In genomic region chr20:15200139-15200538, GRCh38 we compare ENCODE assay signal across 11 cellular contexts.
DNase-seq lines count a peak whose midpoint lies in the region; ATAC-seq and TF ChIP-seq lines count a peak whose summit lies in the region.
"Had no signal": no experiment of that assay in that cellular context is flagged by ENCODE, and none has a peak within 500 bp of the region (broad histone marks: within the 10 kb centered on the region; RNA-seq: fewer than 3 reads in every experiment).

No MANE protein-coding gene starts in this region.

- no peaks in the 10 kb centered on the region for H3K27me3 Mint-ChIP-seq in activated CD8-positive, alpha-beta memory T cell treated with anti-CD3 and anti-CD28 coated beads, Interleukin-2, amount 10 ng/mL, durations not matched to agents 7 days and 5 days

- ATAC-seq in GM18867 (IDR thresholded peaks at IDR 0.05; ENCODE audit: unreplicated experiment) (peak; percentile 77), GM21576 (IDR thresholded peaks at IDR 0.05; ENCODE audit: unreplicated experiment) (peak; percentile 80), HG03139 (IDR thresholded peaks at IDR 0.05; ENCODE audit: unreplicated experiment) (peak; percentile 45), esophagus mucosa (no peak)
- no peak for ATAC-seq in activated CD8-positive, alpha-beta memory T cell treated with anti-CD3 and anti-CD28 coated beads, Interleukin-2, amount 10 ng/mL, durations not matched to agents 7 days and 5 days

- H3K4me1 Mint-ChIP-seq in activated CD8-positive, alpha-beta memory T cell treated with anti-CD3 and anti-CD28 coated beads, Interleukin-2, amount 10 ng/mL, durations not matched to agents 7 days and 5 days, result no peaks in the 10 kb centered on the region

- H3K4me3 Mint-ChIP-seq in activated CD8-positive, alpha-beta memory T cell treated with anti-CD3 and anti-CD28 coated beads, Interleukin-2, amount 10 ng/mL, durations not matched to agents 7 days and 5 days, result no peak overlapping the region

- no peak for TF ChIP-seq POLR2A in esophagus muscularis mucosa (IDR thresholded peaks at IDR 0.05; ENCODE audit: low read depth)

- peaks cover 6% of the 10 kb centered on the region for H3K9me3 Mint-ChIP-seq in activated CD8-positive, alpha-beta memory T cell treated with anti-CD3 and anti-CD28 coated beads, Interleukin-2, amount 10 ng/mL, durations not matched to agents 7 days and 5 days (ENCODE audit: low read depth)

- peak; percentile 33 for DNase-seq in epithelial cell of esophagus (ENCODE audit: low read depth)
- no peak for DNase-seq in NCI-H510A (lab: John Stamatoyannopoulos, UW)
- no peak for DNase-seq in activated CD8-positive, alpha-beta memory T cell treated with anti-CD3 and anti-CD28 coated beads, Interleukin-2, amount 10 ng/mL, durations not matched to agents 7 days and 5 days
- no peak for DNase-seq in esophagus muscularis mucosa (ENCODE audit: extremely low spot score)
- DNase-seq: cortex of kidney; stimulated activated naive CD4-positive, alpha-beta T cell had no signal

- TF ChIP-seq EP300 in esophagus muscularis mucosa (IDR thresholded peaks at IDR 0.05), result no peak

- H3K36me3 ChIP-seq in esophagus muscularis mucosa, result no peaks in the 10 kb centered on the region

- no peaks in the 10 kb centered on the region for H3K27me3 ChIP-seq in esophagus muscularis mucosa

- intact Hi-C loops in esophagus muscularis mucosa (cut with DNase I), result no loop called here

- H3K36me3 Mint-ChIP-seq in activated CD8-positive, alpha-beta memory T cell treated with anti-CD3 and anti-CD28 coated beads, Interleukin-2, amount 10 ng/mL, durations not matched to agents 7 days and 5 days, result no peaks in the 10 kb centered on the region

- H3K27ac Mint-ChIP-seq in activated CD8-positive, alpha-beta memory T cell treated with anti-CD3 and anti-CD28 coated beads, Interleukin-2, amount 10 ng/mL, durations not matched to agents 7 days and 5 days, result no peak overlapping the region

- no peak for TF ChIP-seq CTCF in epithelial cell of esophagus (IDR thresholded peaks at IDR 0.05; ENCODE audit: insufficient read depth, low read depth, low read length, missing control alignments)
- no peak for TF ChIP-seq CTCF in esophagus muscularis mucosa (IDR thresholded peaks at IDR 0.05)

- no peak overlapping the region for H3K27ac ChIP-seq in esophagus muscularis mucosa (replicated peaks in 1 of 4)
- H3K27ac ChIP-seq: skin epidermis had no signal

- peaks cover 0 to 4% (median 0%) of the 10 kb centered on the region in 4 donors for H3K9me3 ChIP-seq in esophagus muscularis mucosa

- H3K4me1 ChIP-seq in esophagus muscularis mucosa, result no peaks in the 10 kb centered on the region

- CTCF ChIA-PET in activated CD8-positive, alpha-beta memory T cell treated with anti-CD3 and anti-CD28 coated beads, Interleukin-2, amount 10 ng/mL, durations not matched to agents 7 days and 5 days (lab: Charles Lee), result no interaction called here

- H3K4me3 ChIP-seq in epithelial cell of esophagus (ENCODE audit: low read length) (no peak overlapping the region), esophagus muscularis mucosa (no peak overlapping the region)
- H3K4me3 ChIP-seq: skin epidermis had no signal

Comparison
In these comparisons a context has a peak if more than half of its experiments do, and no peak if none do; other contexts are left out.
1. ATAC-seq: peak in GM18867 (single experiment), GM21576 (single experiment) and HG03139 (single experiment); none in esophagus mucosa (single experiment) and activated CD8-positive, alpha-beta memory T cell treated with anti-CD3 and anti-CD28 coated beads, Interleukin-2, amount 10 ng/mL, durations not matched to agents 7 days and 5 days (single experiment).